In genomic region chr5:71700803-71701202, GRCh38 we compare ENCODE assay signal across 2 cellular contexts.
TF ChIP-seq lines count a peak whose summit lies in the region.

No MANE protein-coding gene starts in this region.

TF ChIP-seq in K562, 482 proteins besides CTCF, POLR2A, EP300 and RAD21 (continued from another document):
- peak; percentile 51 for TF ChIP-seq ZFP36 (IDR thresholded peaks at IDR 0.05; ENCODE audit: low read depth, low read length, partially characterized antibody)

TF ChIP-seq in endothelial cell of umbilical vein, 7 proteins besides CTCF, POLR2A, EP300 and RAD21 (continued from another document):
- TF ChIP-seq MAX (IDR thresholded peaks at IDR 0.05; ENCODE audit: insufficient read depth, insufficient read length) (no peak), FOS (IDR thresholded peaks at IDR 0.05; ENCODE audit: borderline replicate concordance, insufficient read depth, low read length) (no peak), POLR2AphosphoS5 (IDR thresholded peaks at IDR 0.05; ENCODE audit: insufficient read depth, low read depth, low read length) (no peak), JUN (IDR thresholded peaks at IDR 0.05; ENCODE audit: borderline replicate concordance, insufficient read depth, insufficient read length, low read depth) (no peak)
